1 cellular context compared by ENCODE assay signal in the genomic region with DNA sequence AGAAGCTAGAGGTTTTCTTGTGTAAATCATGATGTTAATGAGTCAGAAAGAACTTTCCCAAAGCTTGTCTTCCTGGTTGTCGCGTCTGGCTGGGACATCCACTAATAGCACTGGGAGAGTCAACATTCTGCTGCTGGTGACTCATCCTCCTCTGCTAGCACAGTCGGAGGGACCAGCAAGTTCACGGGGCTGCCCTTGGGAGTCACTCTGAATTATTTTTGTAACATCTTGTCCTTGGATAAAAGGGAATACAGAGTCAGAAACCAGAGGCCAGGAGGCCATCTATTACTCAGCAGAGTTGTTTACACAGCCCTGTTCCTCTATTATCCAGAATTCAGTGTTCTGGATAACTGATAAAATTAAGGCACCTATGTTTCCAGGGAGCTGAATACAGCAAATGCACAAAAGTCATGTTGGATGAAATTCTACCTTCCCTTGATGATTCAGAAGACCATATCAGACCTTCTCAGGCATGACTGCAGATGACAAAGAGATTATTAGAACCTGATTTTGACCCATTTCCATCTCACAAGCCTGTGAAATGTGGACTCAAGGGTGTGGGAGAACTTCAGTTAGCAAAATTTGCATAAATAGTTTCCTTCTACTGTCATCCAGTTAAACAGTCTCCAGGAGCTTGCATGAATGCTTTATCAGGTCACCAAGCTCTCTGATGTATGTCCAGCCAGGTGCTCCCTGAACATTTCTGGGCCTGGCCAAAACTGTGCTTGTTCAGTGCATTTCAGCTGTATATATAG.
TF ChIP-seq lines count a peak whose summit lies in the region.

No MANE protein-coding gene starts in this region.

TF ChIP-seq in K562, 482 proteins besides CTCF, POLR2A, EP300 and RAD21 (continued from another document):
- TF ChIP-seq, protein P1, sequence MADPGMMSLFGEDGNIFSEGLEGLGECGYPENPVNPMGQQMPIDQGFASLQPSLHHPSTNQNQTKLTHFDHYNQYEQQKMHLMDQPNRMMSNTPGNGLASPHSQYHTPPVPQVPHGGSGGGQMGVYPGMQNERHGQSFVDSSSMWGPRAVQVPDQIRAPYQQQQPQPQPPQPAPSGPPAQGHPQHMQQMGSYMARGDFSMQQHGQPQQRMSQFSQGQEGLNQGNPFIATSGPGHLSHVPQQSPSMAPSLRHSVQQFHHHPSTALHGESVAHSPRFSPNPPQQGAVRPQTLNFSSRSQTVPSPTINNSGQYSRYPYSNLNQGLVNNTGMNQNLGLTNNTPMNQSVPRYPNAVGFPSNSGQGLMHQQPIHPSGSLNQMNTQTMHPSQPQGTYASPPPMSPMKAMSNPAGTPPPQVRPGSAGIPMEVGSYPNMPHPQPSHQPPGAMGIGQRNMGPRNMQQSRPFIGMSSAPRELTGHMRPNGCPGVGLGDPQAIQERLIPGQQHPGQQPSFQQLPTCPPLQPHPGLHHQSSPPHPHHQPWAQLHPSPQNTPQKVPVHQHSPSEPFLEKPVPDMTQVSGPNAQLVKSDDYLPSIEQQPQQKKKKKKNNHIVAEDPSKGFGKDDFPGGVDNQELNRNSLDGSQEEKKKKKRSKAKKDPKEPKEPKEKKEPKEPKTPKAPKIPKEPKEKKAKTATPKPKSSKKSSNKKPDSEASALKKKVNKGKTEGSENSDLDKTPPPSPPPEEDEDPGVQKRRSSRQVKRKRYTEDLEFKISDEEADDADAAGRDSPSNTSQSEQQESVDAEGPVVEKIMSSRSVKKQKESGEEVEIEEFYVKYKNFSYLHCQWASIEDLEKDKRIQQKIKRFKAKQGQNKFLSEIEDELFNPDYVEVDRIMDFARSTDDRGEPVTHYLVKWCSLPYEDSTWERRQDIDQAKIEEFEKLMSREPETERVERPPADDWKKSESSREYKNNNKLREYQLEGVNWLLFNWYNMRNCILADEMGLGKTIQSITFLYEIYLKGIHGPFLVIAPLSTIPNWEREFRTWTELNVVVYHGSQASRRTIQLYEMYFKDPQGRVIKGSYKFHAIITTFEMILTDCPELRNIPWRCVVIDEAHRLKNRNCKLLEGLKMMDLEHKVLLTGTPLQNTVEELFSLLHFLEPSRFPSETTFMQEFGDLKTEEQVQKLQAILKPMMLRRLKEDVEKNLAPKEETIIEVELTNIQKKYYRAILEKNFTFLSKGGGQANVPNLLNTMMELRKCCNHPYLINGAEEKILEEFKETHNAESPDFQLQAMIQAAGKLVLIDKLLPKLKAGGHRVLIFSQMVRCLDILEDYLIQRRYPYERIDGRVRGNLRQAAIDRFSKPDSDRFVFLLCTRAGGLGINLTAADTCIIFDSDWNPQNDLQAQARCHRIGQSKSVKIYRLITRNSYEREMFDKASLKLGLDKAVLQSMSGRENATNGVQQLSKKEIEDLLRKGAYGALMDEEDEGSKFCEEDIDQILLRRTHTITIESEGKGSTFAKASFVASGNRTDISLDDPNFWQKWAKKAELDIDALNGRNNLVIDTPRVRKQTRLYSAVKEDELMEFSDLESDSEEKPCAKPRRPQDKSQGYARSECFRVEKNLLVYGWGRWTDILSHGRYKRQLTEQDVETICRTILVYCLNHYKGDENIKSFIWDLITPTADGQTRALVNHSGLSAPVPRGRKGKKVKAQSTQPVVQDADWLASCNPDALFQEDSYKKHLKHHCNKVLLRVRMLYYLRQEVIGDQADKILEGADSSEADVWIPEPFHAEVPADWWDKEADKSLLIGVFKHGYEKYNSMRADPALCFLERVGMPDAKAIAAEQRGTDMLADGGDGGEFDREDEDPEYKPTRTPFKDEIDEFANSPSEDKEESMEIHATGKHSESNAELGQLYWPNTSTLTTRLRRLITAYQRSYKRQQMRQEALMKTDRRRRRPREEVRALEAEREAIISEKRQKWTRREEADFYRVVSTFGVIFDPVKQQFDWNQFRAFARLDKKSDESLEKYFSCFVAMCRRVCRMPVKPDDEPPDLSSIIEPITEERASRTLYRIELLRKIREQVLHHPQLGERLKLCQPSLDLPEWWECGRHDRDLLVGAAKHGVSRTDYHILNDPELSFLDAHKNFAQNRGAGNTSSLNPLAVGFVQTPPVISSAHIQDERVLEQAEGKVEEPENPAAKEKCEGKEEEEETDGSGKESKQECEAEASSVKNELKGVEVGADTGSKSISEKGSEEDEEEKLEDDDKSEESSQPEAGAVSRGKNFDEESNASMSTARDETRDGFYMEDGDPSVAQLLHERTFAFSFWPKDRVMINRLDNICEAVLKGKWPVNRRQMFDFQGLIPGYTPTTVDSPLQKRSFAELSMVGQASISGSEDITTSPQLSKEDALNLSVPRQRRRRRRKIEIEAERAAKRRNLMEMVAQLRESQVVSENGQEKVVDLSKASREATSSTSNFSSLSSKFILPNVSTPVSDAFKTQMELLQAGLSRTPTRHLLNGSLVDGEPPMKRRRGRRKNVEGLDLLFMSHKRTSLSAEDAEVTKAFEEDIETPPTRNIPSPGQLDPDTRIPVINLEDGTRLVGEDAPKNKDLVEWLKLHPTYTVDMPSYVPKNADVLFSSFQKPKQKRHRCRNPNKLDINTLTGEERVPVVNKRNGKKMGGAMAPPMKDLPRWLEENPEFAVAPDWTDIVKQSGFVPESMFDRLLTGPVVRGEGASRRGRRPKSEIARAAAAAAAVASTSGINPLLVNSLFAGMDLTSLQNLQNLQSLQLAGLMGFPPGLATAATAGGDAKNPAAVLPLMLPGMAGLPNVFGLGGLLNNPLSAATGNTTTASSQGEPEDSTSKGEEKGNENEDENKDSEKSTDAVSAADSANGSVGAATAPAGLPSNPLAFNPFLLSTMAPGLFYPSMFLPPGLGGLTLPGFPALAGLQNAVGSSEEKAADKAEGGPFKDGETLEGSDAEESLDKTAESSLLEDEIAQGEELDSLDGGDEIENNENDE (IDR thresholded peaks at IDR 0.05; ENCODE audit: low read depth, low read length) = no peak
- TF ChIP-seq DPF2 (IDR thresholded peaks at IDR 0.05) (peak; percentile 93), ZNF436 (CRISPR knock-in tag; IDR thresholded peaks at IDR 0.05) (no peak), PTTG1 (tag; IDR thresholded peaks at IDR 0.05; ENCODE audit: low read depth) (no peak), RUNX1 (IDR thresholded peaks at IDR 0.05; ENCODE audit: low read depth) (no peak), ZBTB17 (CRISPR knock-in tag; IDR thresholded peaks at IDR 0.05) (no peak), MTA3 (IDR thresholded peaks at IDR 0.05; ENCODE audit: borderline replicate concordance) (peak; percentile 69; the same call in 1 of the 2 replicates)
